1 cellular context compared by ENCODE assay signal in the genomic region with DNA sequence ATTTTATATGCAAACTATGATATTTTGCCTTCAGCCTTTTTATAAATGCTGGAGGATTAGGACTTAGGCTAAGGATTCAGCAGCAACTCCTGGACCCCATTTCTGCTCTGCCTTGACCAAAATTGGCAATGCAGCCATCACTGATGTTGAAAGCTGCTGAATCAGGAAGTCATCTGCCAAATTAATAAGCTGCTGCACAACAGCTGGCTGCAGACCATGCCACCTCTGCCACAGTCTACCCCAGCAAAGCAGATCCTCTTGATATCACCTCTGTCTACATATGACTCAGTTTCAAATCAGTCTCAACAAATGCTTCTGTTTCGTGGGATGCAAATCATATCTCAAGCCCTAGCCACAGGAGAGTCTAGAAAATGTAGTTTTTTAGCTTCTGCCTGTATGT.
TF ChIP-seq lines count a peak whose summit lies in the region.

No MANE protein-coding gene starts in this region.

TF ChIP-seq in GM12878, 131 proteins besides CTCF, POLR2A, EP300 and RAD21 (continued from another document and continues in another):
- no peak for TF ChIP-seq ZNF687 (IDR thresholded peaks at IDR 0.05)
- TF ChIP-seq HCFC1 (IDR thresholded peaks at IDR 0.05; ENCODE audit: low read length): no peak
- TF ChIP-seq, protein P1, sequence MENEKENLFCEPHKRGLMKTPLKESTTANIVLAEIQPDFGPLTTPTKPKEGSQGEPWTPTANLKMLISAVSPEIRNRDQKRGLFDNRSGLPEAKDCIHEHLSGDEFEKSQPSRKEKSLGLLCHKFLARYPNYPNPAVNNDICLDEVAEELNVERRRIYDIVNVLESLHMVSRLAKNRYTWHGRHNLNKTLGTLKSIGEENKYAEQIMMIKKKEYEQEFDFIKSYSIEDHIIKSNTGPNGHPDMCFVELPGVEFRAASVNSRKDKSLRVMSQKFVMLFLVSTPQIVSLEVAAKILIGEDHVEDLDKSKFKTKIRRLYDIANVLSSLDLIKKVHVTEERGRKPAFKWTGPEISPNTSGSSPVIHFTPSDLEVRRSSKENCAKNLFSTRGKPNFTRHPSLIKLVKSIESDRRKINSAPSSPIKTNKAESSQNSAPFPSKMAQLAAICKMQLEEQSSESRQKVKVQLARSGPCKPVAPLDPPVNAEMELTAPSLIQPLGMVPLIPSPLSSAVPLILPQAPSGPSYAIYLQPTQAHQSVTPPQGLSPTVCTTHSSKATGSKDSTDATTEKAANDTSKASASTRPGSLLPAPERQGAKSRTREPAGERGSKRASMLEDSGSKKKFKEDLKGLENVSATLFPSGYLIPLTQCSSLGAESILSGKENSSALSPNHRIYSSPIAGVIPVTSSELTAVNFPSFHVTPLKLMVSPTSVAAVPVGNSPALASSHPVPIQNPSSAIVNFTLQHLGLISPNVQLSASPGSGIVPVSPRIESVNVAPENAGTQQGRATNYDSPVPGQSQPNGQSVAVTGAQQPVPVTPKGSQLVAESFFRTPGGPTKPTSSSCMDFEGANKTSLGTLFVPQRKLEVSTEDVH (IDR thresholded peaks at IDR 0.05; ENCODE audit: low read depth, partially characterized antibody): no peak
- TF ChIP-seq, protein P2, sequence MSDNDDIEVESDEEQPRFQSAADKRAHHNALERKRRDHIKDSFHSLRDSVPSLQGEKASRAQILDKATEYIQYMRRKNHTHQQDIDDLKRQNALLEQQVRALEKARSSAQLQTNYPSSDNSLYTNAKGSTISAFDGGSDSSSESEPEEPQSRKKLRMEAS (IDR thresholded peaks at IDR 0.05; ENCODE audit: low read depth, low read length): no peak
- no peak for TF ChIP-seq HDGF (IDR thresholded peaks at IDR 0.05)
- no peak for TF ChIP-seq HSF1 (IDR thresholded peaks at IDR 0.05; ENCODE audit: low read depth, low read length)
- TF ChIP-seq FOS (IDR thresholded peaks at IDR 0.05; ENCODE audit: borderline replicate concordance, extremely low read depth, insufficient read length): no peak
- TF ChIP-seq SMC3 (IDR thresholded peaks at IDR 0.05; ENCODE audit: borderline replicate concordance, low read length): no peak
- TF ChIP-seq, protein P3, sequence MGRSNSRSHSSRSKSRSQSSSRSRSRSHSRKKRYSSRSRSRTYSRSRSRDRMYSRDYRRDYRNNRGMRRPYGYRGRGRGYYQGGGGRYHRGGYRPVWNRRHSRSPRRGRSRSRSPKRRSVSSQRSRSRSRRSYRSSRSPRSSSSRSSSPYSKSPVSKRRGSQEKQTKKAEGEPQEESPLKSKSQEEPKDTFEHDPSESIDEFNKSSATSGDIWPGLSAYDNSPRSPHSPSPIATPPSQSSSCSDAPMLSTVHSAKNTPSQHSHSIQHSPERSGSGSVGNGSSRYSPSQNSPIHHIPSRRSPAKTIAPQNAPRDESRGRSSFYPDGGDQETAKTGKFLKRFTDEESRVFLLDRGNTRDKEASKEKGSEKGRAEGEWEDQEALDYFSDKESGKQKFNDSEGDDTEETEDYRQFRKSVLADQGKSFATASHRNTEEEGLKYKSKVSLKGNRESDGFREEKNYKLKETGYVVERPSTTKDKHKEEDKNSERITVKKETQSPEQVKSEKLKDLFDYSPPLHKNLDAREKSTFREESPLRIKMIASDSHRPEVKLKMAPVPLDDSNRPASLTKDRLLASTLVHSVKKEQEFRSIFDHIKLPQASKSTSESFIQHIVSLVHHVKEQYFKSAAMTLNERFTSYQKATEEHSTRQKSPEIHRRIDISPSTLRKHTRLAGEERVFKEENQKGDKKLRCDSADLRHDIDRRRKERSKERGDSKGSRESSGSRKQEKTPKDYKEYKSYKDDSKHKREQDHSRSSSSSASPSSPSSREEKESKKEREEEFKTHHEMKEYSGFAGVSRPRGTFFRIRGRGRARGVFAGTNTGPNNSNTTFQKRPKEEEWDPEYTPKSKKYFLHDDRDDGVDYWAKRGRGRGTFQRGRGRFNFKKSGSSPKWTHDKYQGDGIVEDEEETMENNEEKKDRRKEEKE (IDR thresholded peaks at IDR 0.05): no peak
- TF ChIP-seq POLR2AphosphoS2 (IDR thresholded peaks at IDR 0.05; ENCODE audit: low read depth, low read length): no peak
- TF ChIP-seq, protein P4, sequence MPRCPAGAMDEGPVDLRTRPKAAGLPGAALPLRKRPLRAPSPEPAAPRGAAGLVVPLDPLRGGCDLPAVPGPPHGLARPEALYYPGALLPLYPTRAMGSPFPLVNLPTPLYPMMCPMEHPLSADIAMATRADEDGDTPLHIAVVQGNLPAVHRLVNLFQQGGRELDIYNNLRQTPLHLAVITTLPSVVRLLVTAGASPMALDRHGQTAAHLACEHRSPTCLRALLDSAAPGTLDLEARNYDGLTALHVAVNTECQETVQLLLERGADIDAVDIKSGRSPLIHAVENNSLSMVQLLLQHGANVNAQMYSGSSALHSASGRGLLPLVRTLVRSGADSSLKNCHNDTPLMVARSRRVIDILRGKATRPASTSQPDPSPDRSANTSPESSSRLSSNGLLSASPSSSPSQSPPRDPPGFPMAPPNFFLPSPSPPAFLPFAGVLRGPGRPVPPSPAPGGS (IDR thresholded peaks at IDR 0.05; ENCODE audit: borderline replicate concordance, insufficient read depth, low read depth, low read length, poor library complexity, severe bottlenecking): no peak
- no peak for TF ChIP-seq DPF2 (IDR thresholded peaks at IDR 0.05)
- TF ChIP-seq, protein P5, sequence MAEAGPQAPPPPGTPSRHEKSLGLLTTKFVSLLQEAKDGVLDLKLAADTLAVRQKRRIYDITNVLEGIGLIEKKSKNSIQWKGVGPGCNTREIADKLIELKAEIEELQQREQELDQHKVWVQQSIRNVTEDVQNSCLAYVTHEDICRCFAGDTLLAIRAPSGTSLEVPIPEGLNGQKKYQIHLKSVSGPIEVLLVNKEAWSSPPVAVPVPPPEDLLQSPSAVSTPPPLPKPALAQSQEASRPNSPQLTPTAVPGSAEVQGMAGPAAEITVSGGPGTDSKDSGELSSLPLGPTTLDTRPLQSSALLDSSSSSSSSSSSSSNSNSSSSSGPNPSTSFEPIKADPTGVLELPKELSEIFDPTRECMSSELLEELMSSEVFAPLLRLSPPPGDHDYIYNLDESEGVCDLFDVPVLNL (IDR thresholded peaks at IDR 0.05; ENCODE audit: low read depth, low read length): no peak
- TF ChIP-seq KAT2A (conservative IDR thresholded peaks at IDR 0.05; ENCODE audit: control insufficient read depth, low read depth, low read length): no peak
- no peak for TF ChIP-seq ASH2L (IDR thresholded peaks at IDR 0.05; ENCODE audit: borderline replicate concordance, low read depth)
- no peak for TF ChIP-seq HDAC6 (IDR thresholded peaks at IDR 0.05; ENCODE audit: unreplicated experiment)
- no peak for TF ChIP-seq PKNOX1 (IDR thresholded peaks at IDR 0.05)
- no peak for TF ChIP-seq CBX5 (IDR thresholded peaks at IDR 0.05; ENCODE audit: low read depth)
- TF ChIP-seq SREBF2 (IDR thresholded peaks at IDR 0.05; ENCODE audit: low read length): no peak
- no peak for TF ChIP-seq LARP7 (IDR thresholded peaks at IDR 0.05)
- no peak for TF ChIP-seq SUPT20H (IDR thresholded peaks at IDR 0.05; ENCODE audit: borderline replicate concordance, control insufficient read depth, low read depth, low read length)
- no peak for TF ChIP-seq STAT1 (conservative IDR thresholded peaks at IDR 0.05)
- TF ChIP-seq RCOR1 (conservative IDR thresholded peaks at IDR 0.05; ENCODE audit: low read depth, low read length): 0 out of 2 replicates have a peak, but pooled peaks have one; percentile 39
- TF ChIP-seq MTA2 (IDR thresholded peaks at IDR 0.05; ENCODE audit: low read depth): peak; percentile 58
- no peak for TF ChIP-seq EGR1 (IDR thresholded peaks at IDR 0.05; ENCODE audit: borderline replicate concordance in 1 of 2, low read depth in 2 of 2, low read length in 2 of 2)
- no peak for TF ChIP-seq RELA (IDR thresholded peaks at IDR 0.05; ENCODE audit: borderline replicate concordance, partially characterized antibody)
- TF ChIP-seq ZNF207 (IDR thresholded peaks at IDR 0.05; ENCODE audit: borderline replicate concordance): no peak
- TF ChIP-seq, protein P6, sequence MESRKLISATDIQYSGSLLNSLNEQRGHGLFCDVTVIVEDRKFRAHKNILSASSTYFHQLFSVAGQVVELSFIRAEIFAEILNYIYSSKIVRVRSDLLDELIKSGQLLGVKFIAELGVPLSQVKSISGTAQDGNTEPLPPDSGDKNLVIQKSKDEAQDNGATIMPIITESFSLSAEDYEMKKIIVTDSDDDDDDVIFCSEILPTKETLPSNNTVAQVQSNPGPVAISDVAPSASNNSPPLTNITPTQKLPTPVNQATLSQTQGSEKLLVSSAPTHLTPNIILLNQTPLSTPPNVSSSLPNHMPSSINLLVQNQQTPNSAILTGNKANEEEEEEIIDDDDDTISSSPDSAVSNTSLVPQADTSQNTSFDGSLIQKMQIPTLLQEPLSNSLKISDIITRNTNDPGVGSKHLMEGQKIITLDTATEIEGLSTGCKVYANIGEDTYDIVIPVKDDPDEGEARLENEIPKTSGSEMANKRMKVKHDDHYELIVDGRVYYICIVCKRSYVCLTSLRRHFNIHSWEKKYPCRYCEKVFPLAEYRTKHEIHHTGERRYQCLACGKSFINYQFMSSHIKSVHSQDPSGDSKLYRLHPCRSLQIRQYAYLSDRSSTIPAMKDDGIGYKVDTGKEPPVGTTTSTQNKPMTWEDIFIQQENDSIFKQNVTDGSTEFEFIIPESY (IDR thresholded peaks at IDR 0.05): no peak
- no peak for TF ChIP-seq NFXL1 (IDR thresholded peaks at IDR 0.05; ENCODE audit: borderline replicate concordance)
- TF ChIP-seq GATAD2B (conservative IDR thresholded peaks at IDR 0.05; ENCODE audit: low read depth): no peak
- TF ChIP-seq CHD4 (IDR thresholded peaks at IDR 0.05): no peak
- TF ChIP-seq WRNIP1 (IDR thresholded peaks at IDR 0.05; ENCODE audit: borderline replicate concordance, low read depth, low read length): no peak
- no peak for TF ChIP-seq CBFB (IDR thresholded peaks at IDR 0.05; ENCODE audit: low read depth)
- TF ChIP-seq MEF2A (IDR thresholded peaks at IDR 0.05; ENCODE audit: insufficient read depth, low read depth, low read length): no peak
- TF ChIP-seq, protein P7, sequence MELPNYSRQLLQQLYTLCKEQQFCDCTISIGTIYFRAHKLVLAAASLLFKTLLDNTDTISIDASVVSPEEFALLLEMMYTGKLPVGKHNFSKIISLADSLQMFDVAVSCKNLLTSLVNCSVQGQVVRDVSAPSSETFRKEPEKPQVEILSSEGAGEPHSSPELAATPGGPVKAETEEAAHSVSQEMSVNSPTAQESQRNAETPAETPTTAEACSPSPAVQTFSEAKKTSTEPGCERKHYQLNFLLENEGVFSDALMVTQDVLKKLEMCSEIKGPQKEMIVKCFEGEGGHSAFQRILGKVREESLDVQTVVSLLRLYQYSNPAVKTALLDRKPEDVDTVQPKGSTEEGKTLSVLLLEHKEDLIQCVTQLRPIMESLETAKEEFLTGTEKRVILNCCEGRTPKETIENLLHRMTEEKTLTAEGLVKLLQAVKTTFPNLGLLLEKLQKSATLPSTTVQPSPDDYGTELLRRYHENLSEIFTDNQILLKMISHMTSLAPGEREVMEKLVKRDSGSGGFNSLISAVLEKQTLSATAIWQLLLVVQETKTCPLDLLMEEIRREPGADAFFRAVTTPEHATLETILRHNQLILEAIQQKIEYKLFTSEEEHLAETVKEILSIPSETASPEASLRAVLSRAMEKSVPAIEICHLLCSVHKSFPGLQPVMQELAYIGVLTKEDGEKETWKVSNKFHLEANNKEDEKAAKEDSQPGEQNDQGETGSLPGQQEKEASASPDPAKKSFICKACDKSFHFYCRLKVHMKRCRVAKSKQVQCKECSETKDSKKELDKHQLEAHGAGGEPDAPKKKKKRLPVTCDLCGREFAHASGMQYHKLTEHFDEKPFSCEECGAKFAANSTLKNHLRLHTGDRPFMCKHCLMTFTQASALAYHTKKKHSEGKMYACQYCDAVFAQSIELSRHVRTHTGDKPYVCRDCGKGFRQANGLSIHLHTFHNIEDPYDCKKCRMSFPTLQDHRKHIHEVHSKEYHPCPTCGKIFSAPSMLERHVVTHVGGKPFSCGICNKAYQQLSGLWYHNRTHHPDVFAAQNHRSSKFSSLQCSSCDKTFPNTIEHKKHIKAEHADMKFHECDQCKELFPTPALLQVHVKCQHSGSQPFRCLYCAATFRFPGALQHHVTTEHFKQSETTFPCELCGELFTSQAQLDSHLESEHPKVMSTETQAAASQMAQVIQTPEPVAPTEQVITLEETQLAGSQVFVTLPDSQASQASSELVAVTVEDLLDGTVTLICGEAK (IDR thresholded peaks at IDR 0.05; ENCODE audit: borderline replicate concordance): no peak
- no peak for TF ChIP-seq RAD51 (IDR thresholded peaks at IDR 0.05)
